ENCODE assay signal across 13 cellular contexts in the genomic region with DNA sequence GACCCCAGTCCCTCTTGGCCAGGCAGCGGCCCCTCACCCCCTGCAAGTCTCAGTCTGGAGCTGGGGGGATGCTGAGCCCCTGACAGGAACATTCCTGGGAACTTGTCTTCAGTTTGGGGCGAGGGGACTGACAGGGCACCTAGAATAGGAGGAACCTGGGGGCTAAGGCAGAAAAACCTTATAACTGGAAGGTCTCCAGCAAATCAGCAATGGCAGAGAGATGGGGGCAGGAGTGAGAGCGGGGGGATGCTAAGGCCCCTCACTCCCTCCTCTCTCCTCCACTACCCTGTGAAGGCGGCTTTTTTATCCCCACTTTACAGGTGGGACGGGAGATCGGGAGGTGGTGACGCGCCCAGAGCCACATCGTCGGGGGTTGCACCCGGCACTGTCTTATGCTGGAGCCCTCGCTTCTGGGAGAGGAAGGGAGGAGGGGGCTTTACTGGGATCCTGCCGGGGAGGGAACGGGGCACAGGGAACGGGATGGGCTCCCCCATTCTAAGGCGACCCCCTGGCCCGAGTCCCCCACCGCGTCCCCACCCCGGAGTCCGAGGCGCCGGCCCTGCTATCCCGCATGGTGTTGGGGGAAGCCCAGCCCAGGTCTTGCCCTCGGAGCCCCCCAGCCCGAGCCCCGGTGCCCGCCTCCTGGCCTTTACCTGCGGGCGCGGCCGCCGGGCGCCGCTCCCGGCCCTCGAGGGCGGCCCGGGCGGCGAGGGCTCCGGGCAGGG. TPM values are rescaled to one million over a fixed set of nuclear protein-coding genes. Genes with fewer than 3 reads are reported as not detected.
DNase-seq lines count a peak whose midpoint lies in the region; ATAC-seq and TF ChIP-seq lines count a peak whose summit lies in the region.
"Had no signal": no experiment of that assay in that cellular context is flagged by ENCODE, and none has a peak within 500 bp of the region (broad histone marks: within the 10 kb centered on the region; RNA-seq: fewer than 3 reads in every experiment).

No MANE protein-coding gene starts in this region.

- no peak overlapping the region for H3K4me3 ChIP-seq in CD4-positive, alpha-beta memory T cell (ENCODE audit: low read length in 2 of 2)
- H3K4me3 ChIP-seq in RWPE2 (ENCODE audit: severe bottlenecking), result peak overlapping the region; percentile 21
- peak overlapping the region; percentile 34 to 60 for H3K4me3 ChIP-seq in gastroesophageal sphincter

- H3K27ac ChIP-seq in CD4-positive, alpha-beta memory T cell (ENCODE audit: low read depth, low read length), result no peak overlapping the region
- H3K27ac ChIP-seq in RWPE2 (ENCODE audit: poor library complexity, severe bottlenecking) (no peak overlapping the region), gastroesophageal sphincter (peak overlapping the region; percentile 34 to 85 (median 84))

- no peak for TF ChIP-seq POLR2A in gastroesophageal sphincter (IDR thresholded peaks at IDR 0.05)

- peaks cover 35 to 39% of the 10 kb centered on the region in 2 donors for H3K27me3 Mint-ChIP-seq in CD4-positive, alpha-beta memory T cell

- intact Hi-C loops in CD4-positive, alpha-beta memory T cell (cut with micrococcal nuclease), result no loop called here
- intact Hi-C loops in sciatic nerve (cut with DNase I), result no loop called here

- no peaks in the 10 kb centered on the region for H3K9me3 Mint-ChIP-seq in CD4-positive, alpha-beta memory T cell

- H3K27me3 ChIP-seq in CD4-positive, alpha-beta memory T cell (ENCODE audit: insufficient read depth, low read length), result peaks cover 21% of the 10 kb centered on the region
- H3K27me3 ChIP-seq in RWPE2 (ENCODE audit: insufficient read depth, poor library complexity, severe bottlenecking) (peaks cover 3% of the 10 kb centered on the region), gastroesophageal sphincter (no peaks in the 10 kb centered on the region)

- peaks cover 10 to 16% (median 13%) of the 10 kb centered on the region in 4 donors for H3K4me1 Mint-ChIP-seq in CD4-positive, alpha-beta memory T cell

- ATAC-seq in RWPE2 (ENCODE audit: low read depth), result no peak
- no peak for ATAC-seq in gastroesophageal sphincter
- ATAC-seq in sciatic nerve, result peak; percentile 6
- ATAC-seq in HG02798 (IDR thresholded peaks at IDR 0.05; ENCODE audit: poor library complexity, unreplicated experiment), result no peak

- no peaks in the 10 kb centered on the region for H3K9me3 ChIP-seq in CD4-positive, alpha-beta memory T cell (ENCODE audit: control insufficient read depth in 1 of 2, low read length in 2 of 2)
- H3K9me3 ChIP-seq in RWPE2 (ENCODE audit: severe bottlenecking), result no peaks in the 10 kb centered on the region
- no peaks in the 10 kb centered on the region for H3K9me3 ChIP-seq in gastroesophageal sphincter

- no peaks in the 10 kb centered on the region for H3K36me3 ChIP-seq in CD4-positive, alpha-beta memory T cell (ENCODE audit: insufficient read depth, low read length)
- H3K36me3 ChIP-seq in RWPE2 (ENCODE audit: low read depth) (no peaks in the 10 kb centered on the region), gastroesophageal sphincter (no peaks in the 10 kb centered on the region)

- DNase-seq in CD4-positive, alpha-beta memory T cell, result no peak
- DNase-seq in RWPE2 (ENCODE audit: low spot score) (no peak), sciatic nerve (ENCODE audit: low spot score) (no peak), NCI-H1092 treated with DMSO at 0.1 percent for 48 hours (lab: John Stamatoyannopoulos, UW) (no peak), NCI-H187 (lab: John Stamatoyannopoulos, UW) (no peak)
- DNase-seq in activated CD4-positive, alpha-beta T cell treated with anti-CD3 and anti-CD28 coated beads for 48 hours, result no peak
- DNase-seq: DMS79; effector memory CD4-positive, alpha-beta T cell; stimulated activated CD4-positive, alpha-beta T cell treated with anti-CD3 and anti-CD28 coated beads, Interleukin-15, amount 100 ng/mL, for 24 hours had no signal

- H3K27ac Mint-ChIP-seq in CD4-positive, alpha-beta memory T cell, result peak overlapping the region in 2 of 7 donors; percentile 31 to 41

- peak overlapping the region in 7 of 8 donors; percentile 39 to 72 (median 59) for H3K4me3 Mint-ChIP-seq in CD4-positive, alpha-beta memory T cell

- no peaks in the 10 kb centered on the region for H3K4me1 ChIP-seq in CD4-positive, alpha-beta memory T cell (ENCODE audit: insufficient read depth, low read length)
- no peaks in the 10 kb centered on the region for H3K4me1 ChIP-seq in RWPE2 (ENCODE audit: insufficient read depth, poor library complexity, severe bottlenecking)
- peaks cover 0 to 42% (median 21%) of the 10 kb centered on the region in 3 donors for H3K4me1 ChIP-seq in gastroesophageal sphincter

- WGBS in gastroesophageal sphincter (ENCODE audit: low coverage in 1 of 2), 2 donors, result 76 to 80% methylated on average over 1 to 4 of the region's 42 CpGs

- TF ChIP-seq CTCF in RWPE2 (IDR thresholded peaks at IDR 0.05; ENCODE audit: poor library complexity, severe bottlenecking), result no peak
- TF ChIP-seq CTCF in gastroesophageal sphincter (IDR thresholded peaks at IDR 0.05), result no peak

- no peaks in the 10 kb centered on the region for H3K36me3 Mint-ChIP-seq in CD4-positive, alpha-beta memory T cell

- TF ChIP-seq EP300 in gastroesophageal sphincter (IDR thresholded peaks at IDR 0.05), result no peak

- POLR2A ChIA-PET in CD4-positive, alpha-beta memory T cell (lab: Charles Lee; ENCODE audit: partially characterized antibody), result no interaction called here

- CTCF ChIA-PET in CD4-positive, alpha-beta memory T cell (lab: Charles Lee; ENCODE audit: partially characterized antibody), result no interaction called here

RNA-seq across cellular contexts. Expression of gene COL8A2, which starts 0.5 kb away (rescaled TPM):
- under 1 TPM; 0.25 to 0.26 TPM for total RNA-seq in CD4-positive, alpha-beta memory T cell
- polyA plus RNA-seq in CD4-positive, alpha-beta memory T cell, result not detected
- total RNA-seq in gastroesophageal sphincter (10 to 100 TPM; 43.3 to 57.8 (median 50.6) TPM), sciatic nerve (47.3 TPM)

RNA-seq across cellular contexts. Expression of gene TRAPPC3, which starts 24.7 kb away (rescaled TPM):
- 10 to 100 TPM; 51.8 to 56.4 TPM for total RNA-seq in CD4-positive, alpha-beta memory T cell
- polyA plus RNA-seq in CD4-positive, alpha-beta memory T cell, result 100 to 1,000 TPM; 107 to 190 TPM
- total RNA-seq in gastroesophageal sphincter (100 to 1,000 TPM; 102 to 166 (median 129) TPM), sciatic nerve (46.8 TPM)

RNA-seq across cellular contexts. Expression of gene MAP7D1, which starts 31.4 kb away (rescaled TPM):
- total RNA-seq in CD4-positive, alpha-beta memory T cell, result 100 to 1,000 TPM; 221 to 222 TPM
- polyA plus RNA-seq in CD4-positive, alpha-beta memory T cell, result 10 to 100 TPM in 1 of 2 donors, 1 to 10 TPM in 1; 4.1 to 68.3 TPM
- 100 to 1,000 TPM; 147 to 243 (median 172) TPM for total RNA-seq in gastroesophageal sphincter
- total RNA-seq in sciatic nerve, result 123 TPM

RNA-seq across cellular contexts. Expression of gene ADPRS, which starts 35.9 kb away (rescaled TPM):
- total RNA-seq in CD4-positive, alpha-beta memory T cell, result 10 to 100 TPM; 26.7 to 28.6 TPM
- 10 to 100 TPM; 25.7 to 31.5 TPM for polyA plus RNA-seq in CD4-positive, alpha-beta memory T cell
- total RNA-seq in gastroesophageal sphincter (10 to 100 TPM; 23.8 to 43.4 (median 32.6) TPM), sciatic nerve (25.0 TPM)

RNA-seq across cellular contexts. Expression of gene TEKT2, which starts 40.7 kb away (rescaled TPM):
- total RNA-seq in CD4-positive, alpha-beta memory T cell, result not detected
- not detected for polyA plus RNA-seq in CD4-positive, alpha-beta memory T cell
- total RNA-seq in gastroesophageal sphincter (under 1 TPM in 1 of 4 donors, not detected in 3; 0.73 TPM), sciatic nerve (0.98 TPM)
- total RNA-seq: left ventricle myocardium superior, ureter had no signal

Comparison
In these comparisons a context has a peak if more than half of its experiments do, and no peak if none do; other contexts are left out.
1. H3K27ac ChIP-seq: peak in gastroesophageal sphincter (4 of 4); none in CD4-positive, alpha-beta memory T cell (single experiment) and RWPE2 (single experiment).
2. H3K4me3 ChIP-seq: peak in RWPE2 (single experiment) and gastroesophageal sphincter (2 of 2); none in CD4-positive, alpha-beta memory T cell (0 of 2).
3. RNA of gene COL8A2, which starts 0.5 kb away (total RNA-seq): 43.3 to 57.8 TPM in gastroesophageal sphincter and 47.3 TPM in sciatic nerve (single experiment); 0.25 to 0.26 TPM in CD4-positive, alpha-beta memory T cell; every median in the first group is over 10 times any median in the second.